In the genomic region with DNA sequence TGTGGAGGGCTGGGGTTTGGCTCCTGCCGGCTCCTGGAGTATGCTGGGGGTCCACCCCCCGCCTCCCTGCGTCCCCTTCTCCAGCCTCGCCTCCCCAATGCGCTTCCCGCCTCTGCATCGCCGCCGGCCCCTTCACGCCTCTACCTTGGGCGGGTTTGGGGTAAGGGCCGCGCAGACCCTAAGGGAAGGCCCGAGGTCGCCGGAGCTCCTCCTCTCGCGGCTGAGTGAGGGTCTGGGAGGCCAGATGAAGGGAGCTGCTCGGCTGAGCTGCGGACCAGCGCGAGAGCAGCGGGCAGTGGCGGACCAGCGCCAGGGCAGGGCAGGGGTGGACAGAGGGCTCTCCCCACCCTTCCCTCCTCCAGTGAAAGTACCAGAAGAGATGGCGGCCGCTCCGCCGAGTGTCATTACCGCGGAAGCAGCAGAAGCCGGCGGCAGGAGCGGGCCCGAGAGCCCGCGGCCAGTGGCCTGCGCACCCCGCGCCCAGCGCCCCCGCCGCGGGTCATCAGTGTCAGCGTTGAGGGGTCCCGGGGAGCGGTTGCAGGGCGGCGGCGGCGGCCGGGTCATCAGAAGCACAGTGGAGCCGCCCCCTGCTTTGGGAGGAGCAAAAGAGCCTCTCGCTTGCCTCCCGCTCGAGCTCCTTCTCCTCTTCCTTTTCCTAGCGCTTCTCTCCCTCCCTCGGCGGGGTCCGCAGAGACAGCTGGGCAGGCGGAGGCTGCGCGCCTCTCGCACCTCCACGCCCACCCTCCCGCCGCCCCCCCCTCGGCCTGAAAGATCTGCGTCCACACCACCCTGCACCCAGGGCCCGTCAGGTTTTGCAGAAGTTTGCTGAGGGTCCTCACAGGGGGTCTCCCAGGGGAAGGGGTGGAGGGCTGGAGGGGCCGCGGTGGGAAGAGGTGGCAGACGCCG, we compare ENCODE assay signal across 10 cellular contexts.
DNase-seq lines count a peak whose midpoint lies in the region; ATAC-seq and TF ChIP-seq lines count a peak whose summit lies in the region.
"Had no signal": no experiment of that assay in that cellular context is flagged by ENCODE, and none has a peak within 500 bp of the region (broad histone marks: within the 10 kb centered on the region; RNA-seq: fewer than 3 reads in every experiment).

No MANE protein-coding gene starts in this region.

- no peaks in the 10 kb centered on the region for H3K9me2 ChIP-seq in SK-N-SH
- H3K9me2 ChIP-seq in PC-9 (ENCODE audit: insufficient read depth): no peaks in the 10 kb centered on the region

- no TSS peak for BruUV-seq in PC-9 (replicated peaks; lab: Mats Ljungman, UMichigan)

- no peaks in the 10 kb centered on the region for H3F3A ChIP-seq in SK-N-SH (replicated peaks; ENCODE audit: insufficient read depth)
- H3F3A ChIP-seq in PC-9 (ENCODE audit: insufficient read depth, low read depth): no peaks in the 10 kb centered on the region

- H4K20me1 ChIP-seq in SK-N-SH (ENCODE audit: insufficient read depth) (no peaks in the 10 kb centered on the region), PC-9 (ENCODE audit: insufficient read depth) (no peaks in the 10 kb centered on the region)
- H4K20me1 ChIP-seq: BLaER1 treated with 17β-estradiol and CSF1 and Interleukin-3, amounts not matched to agents 10 nM and 100 nM had no signal

- H3K9me3 ChIP-seq in SK-N-SH: no peaks in the 10 kb centered on the region
- no peaks in the 10 kb centered on the region for H3K9me3 ChIP-seq in endodermal cell (ENCODE audit: control insufficient read depth, low read length)
- no peaks in the 10 kb centered on the region for H3K9me3 ChIP-seq in mucosa of stomach (ENCODE audit: control insufficient read depth, low read length)
- H3K9me3 ChIP-seq in upper lobe of right lung: no peaks in the 10 kb centered on the region
- H3K9me3 ChIP-seq in PC-9 (ENCODE audit: insufficient read depth, low read depth): no peaks in the 10 kb centered on the region

- no peak overlapping the region for H3K9ac ChIP-seq in SK-N-SH
- peak overlapping the region; percentile 8 for H3K9ac ChIP-seq in endodermal cell (ENCODE audit: extremely low read depth, low read length, poor library complexity, severe bottlenecking)
- H3K9ac ChIP-seq in mucosa of stomach (ENCODE audit: low read length): peak overlapping the region; percentile 43
- H3K9ac ChIP-seq: BLaER1 treated with 17β-estradiol and CSF1 and Interleukin-3, amounts not matched to agents 10 nM and 100 nM had no signal

- WGBS in SK-N-SH (ENCODE audit: low lambda C conversion rate): 59% methylated on average over 37 of the region's 74 CpGs
- WGBS in endodermal cell (ENCODE audit: insufficient coverage in 1 of 2, insufficient read length in 1 of 2), 2 experiments: 10 to 15% methylated on average over 4 to 73 of the region's 74 CpGs

- CTCF ChIA-PET in SK-N-SH (lab: Yijun Ruan, JAX): interaction anchor here (1.0 kb wide), 1 partner anchor 11 kb away, joined by 3 read pairs; no protein-coding TSS in a partner anchor
- CTCF ChIA-PET in PC-9 (lab: Charles Lee): no interaction called here

- H3K27ac Mint-ChIP-seq in endodermal cell: no peak overlapping the region

- H3K4me1 ChIP-seq in SK-N-SH (ENCODE audit: control insufficient read depth in 1 of 2, insufficient read depth in 2 of 2, low read depth in 1 of 2, low read length in 1 of 2) (no peaks in the 10 kb centered on the region; a peak in 1 of 4 replicates), endodermal cell (ENCODE audit: control insufficient read depth, insufficient read depth, low read length) (no peaks in the 10 kb centered on the region), mucosa of stomach (ENCODE audit: control insufficient read depth, insufficient read depth, low read length) (no peaks in the 10 kb centered on the region), upper lobe of right lung (no peaks in the 10 kb centered on the region), PC-9 (replicated peaks; ENCODE audit: insufficient read depth) (no peaks in the 10 kb centered on the region)

- H3K79me2 ChIP-seq in SK-N-SH (ENCODE audit: insufficient read depth) (no peaks in the 10 kb centered on the region), PC-9 (ENCODE audit: low read depth) (no peaks in the 10 kb centered on the region)

- peak; percentile 61 for DNase-seq in SK-N-SH
- peak; percentile 80 for DNase-seq in endodermal cell
- DNase-seq in upper lobe of right lung: peak; percentile 66
- no peak for DNase-seq in GM19240 (ENCODE audit: insufficient read length, low spot score)
- no peak for DNase-seq in PC-9

- H2AFZ ChIP-seq in SK-N-SH (ENCODE audit: low read depth): no peak overlapping the region
- no peak overlapping the region for H2AFZ ChIP-seq in PC-9

- H3K36me3 Mint-ChIP-seq in endodermal cell (ENCODE audit: low read depth): no peaks in the 10 kb centered on the region

- no peaks in the 10 kb centered on the region for H3K4me1 Mint-ChIP-seq in endodermal cell

- peak overlapping the region; percentile 60 for H3K4me3 Mint-ChIP-seq in endodermal cell

- intact Hi-C loops in upper lobe of right lung (cut with DNase I): no loop called here
- intact Hi-C loops in PC-9 (cut with micrococcal nuclease; ENCODE audit: unreplicated experiment): no loop called here

- H3K36me3 ChIP-seq in SK-N-SH (replicated peaks in 1 of 2; ENCODE audit: control insufficient read depth in 1 of 2, insufficient read depth in 2 of 2, low read length in 1 of 2): no peaks in the 10 kb centered on the region
- H3K36me3 ChIP-seq in endodermal cell (ENCODE audit: control insufficient read depth, insufficient read depth, low read length): no peaks in the 10 kb centered on the region
- no peaks in the 10 kb centered on the region for H3K36me3 ChIP-seq in mucosa of stomach (ENCODE audit: control insufficient read depth, insufficient read depth, low read length)
- H3K36me3 ChIP-seq in upper lobe of right lung: no peaks in the 10 kb centered on the region
- H3K36me3 ChIP-seq in PC-9 (ENCODE audit: low read depth): no peaks in the 10 kb centered on the region
- H3K36me3 ChIP-seq: BLaER1 treated with 17β-estradiol and CSF1 and Interleukin-3, amounts not matched to agents 10 nM and 100 nM had no signal

- H3K9me3 Mint-ChIP-seq in endodermal cell: no peaks in the 10 kb centered on the region

- TF ChIP-seq CTCF in SK-N-SH (IDR thresholded peaks at IDR 0.05): no peak
- no peak for TF ChIP-seq CTCF in endodermal cell (conservative IDR thresholded peaks at IDR 0.05)
- TF ChIP-seq CTCF in upper lobe of right lung (IDR thresholded peaks at IDR 0.05): no peak
- no peak for TF ChIP-seq CTCF in PC-9 (conservative IDR thresholded peaks at IDR 0.05)

- POLR2A ChIA-PET in SK-N-SH (lab: Yijun Ruan, JAX) (no interaction called here), PC-9 (lab: Charles Lee; ENCODE audit: unreplicated experiment) (no interaction called here)

- H3K27me3 ChIP-seq in SK-N-SH (ENCODE audit: insufficient read depth): no peaks in the 10 kb centered on the region
- peaks cover 79% of the 10 kb centered on the region for H3K27me3 ChIP-seq in endodermal cell (ENCODE audit: control insufficient read depth, insufficient read depth, low read length, poor library complexity, severe bottlenecking)
- peaks cover 24% of the 10 kb centered on the region for H3K27me3 ChIP-seq in mucosa of stomach (ENCODE audit: control insufficient read depth, insufficient read depth, low read length)
- no peaks in the 10 kb centered on the region for H3K27me3 ChIP-seq in upper lobe of right lung
- peaks cover 69% of the 10 kb centered on the region for H3K27me3 ChIP-seq in PC-9 (ENCODE audit: insufficient read depth, low read depth)
- H3K27me3 ChIP-seq: BLaER1 treated with 17β-estradiol and CSF1 and Interleukin-3, amounts not matched to agents 10 nM and 100 nM had no signal

- no peak for TF ChIP-seq EP300 in SK-N-SH (IDR thresholded peaks at IDR 0.05; ENCODE audit: borderline replicate concordance in 1 of 2, low read depth in 1 of 2, low read length in 1 of 2)

- TF ChIP-seq RAD21 in SK-N-SH (IDR thresholded peaks at IDR 0.05; ENCODE audit: low read length): no peak

- H3K27ac ChIP-seq in SK-N-SH (ENCODE audit: low read depth in 2 of 2, low read length in 1 of 2) (no peak overlapping the region), endodermal cell (ENCODE audit: low read depth, low read length) (no peak overlapping the region), upper lobe of right lung (no peak overlapping the region), PC-9 (no peak overlapping the region)
- H3K27ac ChIP-seq: BLaER1 treated with 17β-estradiol and CSF1 and Interleukin-3, amounts not matched to agents 10 nM and 100 nM had no signal

- H3K4me3 ChIP-seq in SK-N-SH (ENCODE audit: low read depth in 2 of 2, low read length in 1 of 2) (no peak overlapping the region), endodermal cell (ENCODE audit: low read length) (peak overlapping the region; percentile 71), mucosa of stomach (ENCODE audit: low read length) (peak overlapping the region; percentile 14), upper lobe of right lung (peak overlapping the region; percentile 68), PC-9 (no peak overlapping the region)
- H3K4me3 ChIP-seq: BLaER1 treated with 17β-estradiol and CSF1 and Interleukin-3, amounts not matched to agents 10 nM and 100 nM had no signal

- ATAC-seq in SK-N-SH treated with all-trans-retinoic acid at 6 μM for 48 hours (no peak), upper lobe of right lung (peak; percentile 58), HG03439 (IDR thresholded peaks at IDR 0.05; ENCODE audit: unreplicated experiment) (no peak)
- ATAC-seq: left colon had no signal

- peaks cover 67% of the 10 kb centered on the region for H3K27me3 Mint-ChIP-seq in endodermal cell (ENCODE audit: insufficient read depth)

- H3K4me2 ChIP-seq in SK-N-SH: peak overlapping the region; percentile 11; the same call in 1 of the 2 replicates
- H3K4me2 ChIP-seq in PC-9: no peak overlapping the region

TF ChIP-seq in SK-N-SH, 30 proteins besides CTCF, POLR2A, EP300 and RAD21 (continues in another document):
- no peak for TF ChIP-seq RXRA (IDR thresholded peaks at IDR 0.05; ENCODE audit: borderline replicate concordance, low read depth)
- no peak for TF ChIP-seq FOSL2 (IDR thresholded peaks at IDR 0.05; ENCODE audit: borderline replicate concordance, low read depth)
- no peak for TF ChIP-seq EZH2phosphoT487 (IDR thresholded peaks at IDR 0.05; ENCODE audit: borderline replicate concordance, low read depth)

TF ChIP-seq in SK-N-SH treated with all-trans-retinoic acid at 6 μM for 48 hours, 23 proteins besides CTCF, POLR2A, EP300 and RAD21 (continues in another document):
- TF ChIP-seq ZFP30 (CRISPR knock-in tag; IDR thresholded peaks at IDR 0.05) (no peak), TOX (CRISPR knock-in tag; IDR thresholded peaks at IDR 0.05; ENCODE audit: borderline replicate concordance) (no peak), SNAI2 (CRISPR knock-in tag; IDR thresholded peaks at IDR 0.05) (no peak), GLIS3 (CRISPR knock-in tag; IDR thresholded peaks at IDR 0.05) (no peak), ZNF8 (CRISPR knock-in tag; IDR thresholded peaks at IDR 0.05) (no peak), BACH2 (CRISPR knock-in tag; IDR thresholded peaks at IDR 0.05; ENCODE audit: borderline replicate concordance) (no peak), PPARA (CRISPR knock-in tag; IDR thresholded peaks at IDR 0.05; ENCODE audit: borderline replicate concordance) (no peak), CSDC2 (CRISPR knock-in tag; IDR thresholded peaks at IDR 0.05) (no peak)

Comparison
In these comparisons a context has a peak if more than half of its experiments do, and no peak if none do; other contexts are left out.
1. DNase-seq: peak in SK-N-SH (single experiment), endodermal cell (single experiment) and upper lobe of right lung (single experiment); none in GM19240 (single experiment) and PC-9 (0 of 2).
2. H3K4me3 ChIP-seq: peak in endodermal cell (single experiment), mucosa of stomach (single experiment) and upper lobe of right lung (single experiment); none in SK-N-SH (0 of 2) and PC-9 (single experiment).